ENCODE assay signal across 13 cellular contexts in genomic region chr9:97900103-97900737, GRCh38. TPM values are rescaled to one million over a fixed set of nuclear protein-coding genes. Genes with fewer than 3 reads are reported as not detected.
DNase-seq lines count a peak whose midpoint lies in the region; ATAC-seq and TF ChIP-seq lines count a peak whose summit lies in the region.
"Had no signal": no experiment of that assay in that cellular context is flagged by ENCODE, and none has a peak within 500 bp of the region (broad histone marks: within the 10 kb centered on the region; RNA-seq: fewer than 3 reads in every experiment).

No MANE protein-coding gene starts in this region.

- DNase-seq in activated naive CD8-positive, alpha-beta T cell treated with anti-CD3 and anti-CD28 coated beads, Interleukin-2, amount 10 ng/mL, durations not matched to agents 7 days and 5 days, result no peak
- no peak for DNase-seq in activated naive CD8-positive, alpha-beta T cell treated with anti-CD3 and anti-CD28 coated beads, Interleukin-2, amount 50 U/mL, for 24 hours
- peak; percentile 35 for DNase-seq in astrocyte of the cerebellum (ENCODE audit: low read depth)
- peak; percentile 57 for DNase-seq in hepatic stellate cell (ENCODE audit: low spot score)
- DNase-seq in NCI-H2029 (lab: John Stamatoyannopoulos, UW), result no peak
- no peak for DNase-seq in MM.1S
- no peak for DNase-seq in NCI-H69 (lab: John Stamatoyannopoulos, UW)
- no peak for DNase-seq in NCI-H1092 (lab: John Stamatoyannopoulos, UW)
- DNase-seq: activated CD8-positive, alpha-beta memory T cell treated with anti-CD3 and anti-CD28 coated beads, Interleukin-2, amount 10 ng/mL, durations not matched to agents 7 days and 5 days; upper lobe of left lung had no signal

- no peaks in the 10 kb centered on the region for H3K27me3 ChIP-seq in MM.1S (replicated peaks; ENCODE audit: insufficient read depth, low read length)
- H3K27me3 ChIP-seq: upper lobe of left lung had no signal

- no peak overlapping the region for H3K4me3 Mint-ChIP-seq in activated naive CD8-positive, alpha-beta T cell treated with anti-CD3 and anti-CD28 coated beads, Interleukin-2, amount 10 ng/mL, durations not matched to agents 7 days and 5 days
- H3K4me3 Mint-ChIP-seq in activated naive CD8-positive, alpha-beta T cell treated with anti-CD3 and anti-CD28 coated beads, Interleukin-2, amount 50 U/mL, for 24 hours, result no peak overlapping the region
- H3K4me3 Mint-ChIP-seq: activated CD8-positive, alpha-beta memory T cell treated with anti-CD3 and anti-CD28 coated beads, Interleukin-2, amount 10 ng/mL, durations not matched to agents 7 days and 5 days; activated naive CD4-positive, alpha-beta T cell treated with anti-CD3 and anti-CD28 coated beads, Interleukin-2, amount 10 ng/mL, durations not matched to agents 7 days and 5 days; T-helper 1 cell treated with Interleukin-12 subunit alpha and Interleukin-12 subunit beta and Interleukin-4 antibody, amounts not matched to agents 30 μg/mL and 1 μg/mL, for 36 hours had no signal

- no peaks in the 10 kb centered on the region for H3K79me2 ChIP-seq in MM.1S (ENCODE audit: low read length)

- no peaks in the 10 kb centered on the region for H3K4me1 ChIP-seq in MM.1S (ENCODE audit: low read length)

- no peak for ATAC-seq in activated naive CD8-positive, alpha-beta T cell treated with anti-CD3 and anti-CD28 coated beads, Interleukin-2, amount 10 ng/mL, durations not matched to agents 7 days and 5 days (ENCODE audit: low read depth)
- ATAC-seq in activated naive CD8-positive, alpha-beta T cell treated with anti-CD3 and anti-CD28 coated beads, Interleukin-2, amount 50 U/mL, for 24 hours, result no peak
- ATAC-seq: activated CD8-positive, alpha-beta memory T cell treated with anti-CD3 and anti-CD28 coated beads, Interleukin-2, amount 10 ng/mL, durations not matched to agents 7 days and 5 days had no signal

- no peak overlapping the region for H3K4me3 ChIP-seq in astrocyte of the cerebellum (ENCODE audit: low read depth, low read length)
- H3K4me3 ChIP-seq in MM.1S (ENCODE audit: low read length), result no peak overlapping the region
- H3K4me3 ChIP-seq: upper lobe of left lung had no signal

- H3K9me2 ChIP-seq in MM.1S (replicated peaks; ENCODE audit: insufficient read depth, low read length), result no peaks in the 10 kb centered on the region

- H3K36me3 Mint-ChIP-seq in activated naive CD8-positive, alpha-beta T cell treated with anti-CD3 and anti-CD28 coated beads, Interleukin-2, amount 10 ng/mL, durations not matched to agents 7 days and 5 days, result peaks cover 13% of the 10 kb centered on the region
- peaks cover 9% of the 10 kb centered on the region for H3K36me3 Mint-ChIP-seq in activated naive CD8-positive, alpha-beta T cell treated with anti-CD3 and anti-CD28 coated beads, Interleukin-2, amount 50 U/mL, for 24 hours (ENCODE audit: low read depth)

- in situ Hi-C loops in astrocyte of the cerebellum (cut with HindIII; ENCODE audit: low sequenced_read_pairs), result no loop called here

- no peak overlapping the region for H2AFZ ChIP-seq in MM.1S (ENCODE audit: low read length)

- no peak overlapping the region for H3K27ac ChIP-seq in MM.1S (ENCODE audit: low read length)
- H3K27ac ChIP-seq: upper lobe of left lung had no signal

- H3K9me3 Mint-ChIP-seq in activated naive CD8-positive, alpha-beta T cell treated with anti-CD3 and anti-CD28 coated beads, Interleukin-2, amount 10 ng/mL, durations not matched to agents 7 days and 5 days, result no peaks in the 10 kb centered on the region
- H3K9me3 Mint-ChIP-seq in activated naive CD8-positive, alpha-beta T cell treated with anti-CD3 and anti-CD28 coated beads, Interleukin-2, amount 50 U/mL, for 24 hours, result no peaks in the 10 kb centered on the region
- H3K9me3 Mint-ChIP-seq: activated naive CD4-positive, alpha-beta T cell treated with anti-CD3 and anti-CD28 coated beads, Interleukin-2, amount 10 ng/mL, durations not matched to agents 7 days and 5 days; T-helper 1 cell treated with Interleukin-12 subunit alpha and Interleukin-12 subunit beta and Interleukin-4 antibody, amounts not matched to agents 30 μg/mL and 1 μg/mL, for 36 hours had no signal

- peaks cover 28% of the 10 kb centered on the region for H3K4me1 Mint-ChIP-seq in activated naive CD8-positive, alpha-beta T cell treated with anti-CD3 and anti-CD28 coated beads, Interleukin-2, amount 10 ng/mL, durations not matched to agents 7 days and 5 days
- H3K4me1 Mint-ChIP-seq in activated naive CD8-positive, alpha-beta T cell treated with anti-CD3 and anti-CD28 coated beads, Interleukin-2, amount 50 U/mL, for 24 hours, result peaks cover 43% of the 10 kb centered on the region

- H3K4me2 ChIP-seq in MM.1S (ENCODE audit: low read depth, low read length), result no peak overlapping the region

- TF ChIP-seq CTCF in astrocyte of the cerebellum (IDR thresholded peaks at IDR 0.05; ENCODE audit: low read depth, low read length, missing control alignments) (no peak), MM.1S (IDR thresholded peaks at IDR 0.05; ENCODE audit: low read length) (no peak)

- no peaks in the 10 kb centered on the region for H3K36me3 ChIP-seq in MM.1S (replicated peaks; ENCODE audit: insufficient read depth, low read length)

- peak overlapping the region; percentile 33 for H3K27ac Mint-ChIP-seq in activated naive CD8-positive, alpha-beta T cell treated with anti-CD3 and anti-CD28 coated beads, Interleukin-2, amount 10 ng/mL, durations not matched to agents 7 days and 5 days
- no peak overlapping the region for H3K27ac Mint-ChIP-seq in activated naive CD8-positive, alpha-beta T cell treated with anti-CD3 and anti-CD28 coated beads, Interleukin-2, amount 50 U/mL, for 24 hours
- H3K27ac Mint-ChIP-seq: activated CD8-positive, alpha-beta memory T cell treated with anti-CD3 and anti-CD28 coated beads, Interleukin-2, amount 10 ng/mL, durations not matched to agents 7 days and 5 days; T-helper 1 cell treated with Interleukin-12 subunit alpha and Interleukin-12 subunit beta and Interleukin-4 antibody, amounts not matched to agents 30 μg/mL and 1 μg/mL, for 36 hours had no signal

- H3K9ac ChIP-seq in MM.1S (ENCODE audit: low read length), result no peak overlapping the region

- no peaks in the 10 kb centered on the region for H3K27me3 Mint-ChIP-seq in activated naive CD8-positive, alpha-beta T cell treated with anti-CD3 and anti-CD28 coated beads, Interleukin-2, amount 10 ng/mL, durations not matched to agents 7 days and 5 days
- no peaks in the 10 kb centered on the region for H3K27me3 Mint-ChIP-seq in activated naive CD8-positive, alpha-beta T cell treated with anti-CD3 and anti-CD28 coated beads, Interleukin-2, amount 50 U/mL, for 24 hours
- H3K27me3 Mint-ChIP-seq: activated CD8-positive, alpha-beta memory T cell treated with anti-CD3 and anti-CD28 coated beads, Interleukin-2, amount 10 ng/mL, durations not matched to agents 7 days and 5 days; activated naive CD4-positive, alpha-beta T cell treated with anti-CD3 and anti-CD28 coated beads, Interleukin-2, amount 10 ng/mL, durations not matched to agents 7 days and 5 days had no signal

- POLR2A ChIA-PET in activated naive CD8-positive, alpha-beta T cell treated with anti-CD3 and anti-CD28 coated beads, Interleukin-2, amount 10 ng/mL, durations not matched to agents 7 days and 5 days (lab: Charles Lee), result interaction anchor here (0.8 to 1.4 kb wide), 4 partner anchors 9 to 203 kb away, joined by 3 to 6 read pairs (median 4); partner anchors contain the start of genes TRMO and XPA

- no peaks in the 10 kb centered on the region for H4K20me1 ChIP-seq in MM.1S (ENCODE audit: insufficient read depth, low read length)

- no peaks in the 10 kb centered on the region for H3F3A ChIP-seq in MM.1S (ENCODE audit: insufficient read depth, low read length)

- H3K9me3 ChIP-seq in MM.1S (replicated peaks; ENCODE audit: insufficient read depth, low read length), result no peaks in the 10 kb centered on the region
- H3K9me3 ChIP-seq: upper lobe of left lung had no signal

RNA-seq across cellular contexts. Expression of gene TRMO, which starts 22.1 kb away (rescaled TPM):
- 10 to 100 TPM; 25.6 to 27.6 TPM for total RNA-seq in activated naive CD8-positive, alpha-beta T cell treated with anti-CD3 and anti-CD28 coated beads, Interleukin-2, amount 10 ng/mL, durations not matched to agents 7 days and 5 days

RNA-seq across cellular contexts. Expression of gene HEMGN, which starts 37.8 kb away (rescaled TPM):
- total RNA-seq in activated naive CD8-positive, alpha-beta T cell treated with anti-CD3 and anti-CD28 coated beads, Interleukin-2, amount 10 ng/mL, durations not matched to agents 7 days and 5 days, result 1 to 10 TPM in 1 of 2 experiments, under 1 TPM in 1; 0.47 to 1.1 TPM
- total RNA-seq: A673 had no signal

RNA-seq across cellular contexts. Expression of gene FOXE1, which starts 47.2 kb away (rescaled TPM):
- under 1 TPM in 1 of 2 experiments, not detected in 1; 0.09 TPM for total RNA-seq in activated naive CD8-positive, alpha-beta T cell treated with anti-CD3 and anti-CD28 coated beads, Interleukin-2, amount 10 ng/mL, durations not matched to agents 7 days and 5 days
- total RNA-seq: A673; activated CD8-positive, alpha-beta memory T cell treated with anti-CD3 and anti-CD28 coated beads, Interleukin-2, amount 10 ng/mL, durations not matched to agents 7 days and 5 days had no signal

Comparison
In these comparisons a context has a peak if more than half of its experiments do, and no peak if none do; other contexts are left out.
1. DNase-seq: peak in astrocyte of the cerebellum (single experiment) and hepatic stellate cell (single experiment); none in activated naive CD8-positive, alpha-beta T cell treated with anti-CD3 and anti-CD28 coated beads, Interleukin-2, amount 10 ng/mL, durations not matched to agents 7 days and 5 days (single experiment), activated naive CD8-positive, alpha-beta T cell treated with anti-CD3 and anti-CD28 coated beads, Interleukin-2, amount 50 U/mL, for 24 hours (single experiment), NCI-H2029 (single experiment), MM.1S (single experiment), NCI-H69 (single experiment) and NCI-H1092 (single experiment).